In the genomic region with DNA sequence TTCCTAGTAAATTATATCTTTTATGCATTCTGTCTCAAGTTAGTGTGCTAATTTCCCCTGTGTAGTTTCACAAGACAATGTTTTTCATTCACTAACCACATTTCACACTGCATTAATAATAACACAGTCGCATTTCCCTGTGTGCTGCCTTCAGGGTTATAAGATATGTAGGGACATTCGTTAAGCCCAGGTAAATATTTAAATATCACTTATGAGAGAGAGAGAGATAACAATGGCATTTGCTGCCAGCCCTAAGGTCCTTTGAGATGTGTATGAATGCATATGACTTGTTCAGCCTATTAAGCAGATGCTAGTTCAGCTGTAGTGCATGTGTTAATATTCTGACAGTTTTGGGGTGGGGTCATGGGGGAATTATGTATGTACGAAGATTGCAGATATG, we compare ENCODE assay signal across 19 cellular contexts.
DNase-seq lines count a peak whose midpoint lies in the region; ATAC-seq and TF ChIP-seq lines count a peak whose summit lies in the region.
"Had no signal": no experiment of that assay in that cellular context is flagged by ENCODE, and none has a peak within 500 bp of the region (broad histone marks: within the 10 kb centered on the region; RNA-seq: fewer than 3 reads in every experiment).

No MANE protein-coding gene starts in this region.

- H3K36me3 Mint-ChIP-seq in chondrocyte (ENCODE audit: low read depth): no peaks in the 10 kb centered on the region
- H3K36me3 Mint-ChIP-seq: CD14-positive monocyte; CD4-positive, alpha-beta memory T cell had no signal

- no peaks in the 10 kb centered on the region for H3K4me1 Mint-ChIP-seq in chondrocyte (ENCODE audit: low read depth)
- H3K4me1 Mint-ChIP-seq: CD14-positive monocyte; CD4-positive, alpha-beta memory T cell had no signal

- no peak overlapping the region for H3K4me3 Mint-ChIP-seq in chondrocyte (ENCODE audit: unreplicated experiment)
- H3K4me3 Mint-ChIP-seq: CD14-positive monocyte; CD4-positive, alpha-beta memory T cell; HFFc6 had no signal

- ATAC-seq in left lung (peak; percentile 40), esophagus mucosa (no peak), upper lobe of right lung (no peak)
- ATAC-seq: HCT116, K562 had no signal

- peaks cover 11% of the 10 kb centered on the region for H3K9me3 Mint-ChIP-seq in chondrocyte (ENCODE audit: low read depth)

- no peaks in the 10 kb centered on the region for H3K36me3 ChIP-seq in left lung
- H3K36me3 ChIP-seq in upper lobe of right lung: no peaks in the 10 kb centered on the region
- H3K36me3 ChIP-seq: BLaER1 had no signal

- H3K4me1 ChIP-seq in left lung: no peaks in the 10 kb centered on the region
- H3K4me1 ChIP-seq in upper lobe of right lung: no peaks in the 10 kb centered on the region
- H3K4me1 ChIP-seq: BLaER1 had no signal

- TF ChIP-seq CTCF in left lung (IDR thresholded peaks at IDR 0.05): no peak
- TF ChIP-seq CTCF in upper lobe of right lung (IDR thresholded peaks at IDR 0.05): no peak
- no peak for TF ChIP-seq CTCF in chondrocyte (IDR thresholded peaks at IDR 0.05)

- intact Hi-C loops in left lung (cut with DNase I) (no loop called here), upper lobe of right lung (cut with DNase I) (no loop called here)

- no peaks in the 10 kb centered on the region for H3K27me3 Mint-ChIP-seq in chondrocyte (ENCODE audit: low read depth)
- H3K27me3 Mint-ChIP-seq: CD4-positive, alpha-beta memory T cell had no signal

- H3K27ac ChIP-seq in left lung: no peak overlapping the region
- no peak overlapping the region for H3K27ac ChIP-seq in upper lobe of right lung
- H3K27ac ChIP-seq: BLaER1 had no signal

- H3K9me3 ChIP-seq in left lung (peaks cover 0 to 15% of the 10 kb centered on the region in 2 donors), upper lobe of right lung (no peaks in the 10 kb centered on the region)

- no peak overlapping the region for H3K4me3 ChIP-seq in left lung
- no peak overlapping the region for H3K4me3 ChIP-seq in upper lobe of right lung
- H3K4me3 ChIP-seq: BLaER1, K562 had no signal

- DNase-seq in DMS153 (lab: John Stamatoyannopoulos, UW): peak; percentile 27
- DNase-seq in DMS153 treated with DMSO at 0.1 percent for 48 hours (lab: John Stamatoyannopoulos, UW; ENCODE audit: unreplicated experiment): no peak
- peak; percentile 44 for DNase-seq in NCI-H2029 treated with DMSO at 0.1 percent for 48 hours (lab: John Stamatoyannopoulos, UW)
- no peak for DNase-seq in left lung
- no peak for DNase-seq in upper lobe of right lung
- no peak for DNase-seq in chondrocyte (ENCODE audit: low spot score)
- DNase-seq: 8988T; CD4-positive, alpha-beta memory T cell; DMS79 treated with DMSO at 0.1 percent for 48 hours; GF-D8; GOT3; H7; HFFc6; IMR-90 had no signal

- H3K27ac Mint-ChIP-seq in chondrocyte (ENCODE audit: unreplicated experiment): no peak overlapping the region
- H3K27ac Mint-ChIP-seq: CD14-positive monocyte; CD4-positive, alpha-beta memory T cell; HFFc6 had no signal

- no peaks in the 10 kb centered on the region for H3K27me3 ChIP-seq in left lung
- no peaks in the 10 kb centered on the region for H3K27me3 ChIP-seq in upper lobe of right lung
- H3K27me3 ChIP-seq: BLaER1 had no signal

Comparison
In these comparisons a context has a peak if more than half of its experiments do, and no peak if none do; other contexts are left out.
1. DNase-seq: peak in DMS153 (single experiment) and NCI-H2029 treated with DMSO at 0.1 percent for 48 hours (single experiment); none in DMS153 treated with DMSO at 0.1 percent for 48 hours (single experiment), left lung (0 of 2), upper lobe of right lung (single experiment) and chondrocyte (single experiment).